In the genomic region with DNA sequence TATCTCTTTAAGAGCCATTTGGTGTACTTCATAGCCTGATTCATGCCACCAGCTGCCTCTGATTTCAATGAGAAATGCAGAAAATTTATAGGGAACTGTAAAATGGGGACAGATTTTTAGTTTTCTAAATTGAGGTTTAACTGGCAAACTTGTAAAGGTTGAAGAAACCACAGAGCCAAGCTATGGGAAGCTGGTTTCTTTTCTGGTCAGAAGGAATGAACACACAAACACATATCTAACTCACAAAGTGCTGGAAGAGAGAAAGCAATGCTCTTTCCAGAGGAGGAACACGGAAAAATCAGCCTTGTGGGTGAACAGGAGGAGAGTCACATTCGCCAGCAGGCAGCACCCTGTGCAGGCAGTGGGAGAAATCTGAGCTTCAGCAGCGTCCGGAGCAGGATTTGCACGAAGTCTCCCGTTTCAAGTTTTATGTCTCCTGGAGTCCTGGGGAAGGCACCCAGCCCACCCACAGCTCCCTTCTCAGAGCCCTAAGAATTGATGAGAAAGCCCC, we compare ENCODE assay signal across 1 cellular context.
TF ChIP-seq lines count a peak whose summit lies in the region.

No MANE protein-coding gene starts in this region.

TF ChIP-seq in HepG2, 621 proteins besides CTCF, POLR2A, EP300 and RAD21 (continued from another document):
- TF ChIP-seq, protein P1, sequence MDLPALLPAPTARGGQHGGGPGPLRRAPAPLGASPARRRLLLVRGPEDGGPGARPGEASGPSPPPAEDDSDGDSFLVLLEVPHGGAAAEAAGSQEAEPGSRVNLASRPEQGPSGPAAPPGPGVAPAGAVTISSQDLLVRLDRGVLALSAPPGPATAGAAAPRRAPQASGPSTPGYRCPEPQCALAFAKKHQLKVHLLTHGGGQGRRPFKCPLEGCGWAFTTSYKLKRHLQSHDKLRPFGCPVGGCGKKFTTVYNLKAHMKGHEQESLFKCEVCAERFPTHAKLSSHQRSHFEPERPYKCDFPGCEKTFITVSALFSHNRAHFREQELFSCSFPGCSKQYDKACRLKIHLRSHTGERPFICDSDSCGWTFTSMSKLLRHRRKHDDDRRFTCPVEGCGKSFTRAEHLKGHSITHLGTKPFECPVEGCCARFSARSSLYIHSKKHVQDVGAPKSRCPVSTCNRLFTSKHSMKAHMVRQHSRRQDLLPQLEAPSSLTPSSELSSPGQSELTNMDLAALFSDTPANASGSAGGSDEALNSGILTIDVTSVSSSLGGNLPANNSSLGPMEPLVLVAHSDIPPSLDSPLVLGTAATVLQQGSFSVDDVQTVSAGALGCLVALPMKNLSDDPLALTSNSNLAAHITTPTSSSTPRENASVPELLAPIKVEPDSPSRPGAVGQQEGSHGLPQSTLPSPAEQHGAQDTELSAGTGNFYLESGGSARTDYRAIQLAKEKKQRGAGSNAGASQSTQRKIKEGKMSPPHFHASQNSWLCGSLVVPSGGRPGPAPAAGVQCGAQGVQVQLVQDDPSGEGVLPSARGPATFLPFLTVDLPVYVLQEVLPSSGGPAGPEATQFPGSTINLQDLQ (CRISPR knock-in tag; IDR thresholded peaks at IDR 0.05): no peak
- TF ChIP-seq ZBTB46 (CRISPR knock-in tag; IDR thresholded peaks at IDR 0.05; ENCODE audit: borderline replicate concordance): no peak
- 0 out of 2 replicates have a peak, but pooled peaks have one; percentile 16 for TF ChIP-seq ZNF772 (CRISPR knock-in tag; IDR thresholded peaks at IDR 0.05)
- no peak for TF ChIP-seq HNF4A (CRISPR knock-in tag; IDR thresholded peaks at IDR 0.05)
- TF ChIP-seq U2AF1 (optimal IDR thresholded peaks at IDR 0.05; ENCODE audit: low read depth, low read length): no peak
- no peak for TF ChIP-seq MAZ (IDR thresholded peaks at IDR 0.05; ENCODE audit: borderline replicate concordance, low read depth, low read length)
- no peak for TF ChIP-seq MAZ (CRISPR knock-in tag; IDR thresholded peaks at IDR 0.05; ENCODE audit: low read depth)
- TF ChIP-seq STAG1 (CRISPR knock-in tag; IDR thresholded peaks at IDR 0.05): no peak
- TF ChIP-seq, protein P2, sequence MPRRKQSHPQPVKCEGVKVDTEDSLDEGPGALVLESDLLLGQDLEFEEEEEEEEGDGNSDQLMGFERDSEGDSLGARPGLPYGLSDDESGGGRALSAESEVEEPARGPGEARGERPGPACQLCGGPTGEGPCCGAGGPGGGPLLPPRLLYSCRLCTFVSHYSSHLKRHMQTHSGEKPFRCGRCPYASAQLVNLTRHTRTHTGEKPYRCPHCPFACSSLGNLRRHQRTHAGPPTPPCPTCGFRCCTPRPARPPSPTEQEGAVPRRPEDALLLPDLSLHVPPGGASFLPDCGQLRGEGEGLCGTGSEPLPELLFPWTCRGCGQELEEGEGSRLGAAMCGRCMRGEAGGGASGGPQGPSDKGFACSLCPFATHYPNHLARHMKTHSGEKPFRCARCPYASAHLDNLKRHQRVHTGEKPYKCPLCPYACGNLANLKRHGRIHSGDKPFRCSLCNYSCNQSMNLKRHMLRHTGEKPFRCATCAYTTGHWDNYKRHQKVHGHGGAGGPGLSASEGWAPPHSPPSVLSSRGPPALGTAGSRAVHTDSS (CRISPR knock-in tag; conservative IDR thresholded peaks at IDR 0.05): no peak
- no peak for TF ChIP-seq ZNF547 (CRISPR knock-in tag; IDR thresholded peaks at IDR 0.05)
- 0 out of 4 replicates have a peak, but pooled peaks of 1 of the 2 experiments have one; percentile 2 for TF ChIP-seq HMGXB4 (CRISPR knock-in tag; IDR thresholded peaks at IDR 0.05; ENCODE audit: borderline replicate concordance in 1 of 2, low read depth in 1 of 2)
- no peak for TF ChIP-seq SALL2 (CRISPR knock-in tag; IDR thresholded peaks at IDR 0.05)
- no peak for TF ChIP-seq FOXO1 (CRISPR knock-in tag; IDR thresholded peaks at IDR 0.05)
- TF ChIP-seq, protein P3, sequence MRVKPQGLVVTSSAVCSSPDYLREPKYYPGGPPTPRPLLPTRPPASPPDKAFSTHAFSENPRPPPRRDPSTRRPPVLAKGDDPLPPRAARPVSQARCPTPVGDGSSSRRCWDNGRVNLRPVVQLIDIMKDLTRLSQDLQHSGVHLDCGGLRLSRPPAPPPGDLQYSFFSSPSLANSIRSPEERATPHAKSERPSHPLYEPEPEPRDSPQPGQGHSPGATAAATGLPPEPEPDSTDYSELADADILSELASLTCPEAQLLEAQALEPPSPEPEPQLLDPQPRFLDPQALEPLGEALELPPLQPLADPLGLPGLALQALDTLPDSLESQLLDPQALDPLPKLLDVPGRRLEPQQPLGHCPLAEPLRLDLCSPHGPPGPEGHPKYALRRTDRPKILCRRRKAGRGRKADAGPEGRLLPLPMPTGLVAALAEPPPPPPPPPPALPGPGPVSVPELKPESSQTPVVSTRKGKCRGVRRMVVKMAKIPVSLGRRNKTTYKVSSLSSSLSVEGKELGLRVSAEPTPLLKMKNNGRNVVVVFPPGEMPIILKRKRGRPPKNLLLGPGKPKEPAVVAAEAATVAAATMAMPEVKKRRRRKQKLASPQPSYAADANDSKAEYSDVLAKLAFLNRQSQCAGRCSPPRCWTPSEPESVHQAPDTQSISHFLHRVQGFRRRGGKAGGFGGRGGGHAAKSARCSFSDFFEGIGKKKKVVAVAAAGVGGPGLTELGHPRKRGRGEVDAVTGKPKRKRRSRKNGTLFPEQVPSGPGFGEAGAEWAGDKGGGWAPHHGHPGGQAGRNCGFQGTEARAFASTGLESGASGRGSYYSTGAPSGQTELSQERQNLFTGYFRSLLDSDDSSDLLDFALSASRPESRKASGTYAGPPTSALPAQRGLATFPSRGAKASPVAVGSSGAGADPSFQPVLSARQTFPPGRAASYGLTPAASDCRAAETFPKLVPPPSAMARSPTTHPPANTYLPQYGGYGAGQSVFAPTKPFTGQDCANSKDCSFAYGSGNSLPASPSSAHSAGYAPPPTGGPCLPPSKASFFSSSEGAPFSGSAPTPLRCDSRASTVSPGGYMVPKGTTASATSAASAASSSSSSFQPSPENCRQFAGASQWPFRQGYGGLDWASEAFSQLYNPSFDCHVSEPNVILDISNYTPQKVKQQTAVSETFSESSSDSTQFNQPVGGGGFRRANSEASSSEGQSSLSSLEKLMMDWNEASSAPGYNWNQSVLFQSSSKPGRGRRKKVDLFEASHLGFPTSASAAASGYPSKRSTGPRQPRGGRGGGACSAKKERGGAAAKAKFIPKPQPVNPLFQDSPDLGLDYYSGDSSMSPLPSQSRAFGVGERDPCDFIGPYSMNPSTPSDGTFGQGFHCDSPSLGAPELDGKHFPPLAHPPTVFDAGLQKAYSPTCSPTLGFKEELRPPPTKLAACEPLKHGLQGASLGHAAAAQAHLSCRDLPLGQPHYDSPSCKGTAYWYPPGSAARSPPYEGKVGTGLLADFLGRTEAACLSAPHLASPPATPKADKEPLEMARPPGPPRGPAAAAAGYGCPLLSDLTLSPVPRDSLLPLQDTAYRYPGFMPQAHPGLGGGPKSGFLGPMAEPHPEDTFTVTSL (CRISPR knock-in tag; IDR thresholded peaks at IDR 0.05; ENCODE audit: borderline replicate concordance): no peak
- TF ChIP-seq RFXAP (CRISPR knock-in tag; IDR thresholded peaks at IDR 0.05; ENCODE audit: borderline replicate concordance): no peak
- TF ChIP-seq CREB1 (IDR thresholded peaks at IDR 0.05): no peak
- no peak for TF ChIP-seq CREB1 (CRISPR knock-in tag; IDR thresholded peaks at IDR 0.05)
- no peak for TF ChIP-seq ATM (IDR thresholded peaks at IDR 0.05; ENCODE audit: borderline replicate concordance)
- TF ChIP-seq SIN3A (IDR thresholded peaks at IDR 0.05; ENCODE audit: borderline replicate concordance, low read depth, low read length): no peak
- TF ChIP-seq MAX (IDR thresholded peaks at IDR 0.05): peak; percentile 13; the same call in 1 of the 2 replicates
- no peak for TF ChIP-seq FOXJ3 (CRISPR knock-in tag; IDR thresholded peaks at IDR 0.05; ENCODE audit: borderline replicate concordance)
- TF ChIP-seq ESRRA (CRISPR knock-in tag; IDR thresholded peaks at IDR 0.05; ENCODE audit: low read depth): no peak
- TF ChIP-seq RARG (CRISPR knock-in tag; IDR thresholded peaks at IDR 0.05; ENCODE audit: low read depth): no peak
- peak; percentile 41; the same call in 1 of the 2 replicates for TF ChIP-seq ZNF274 (CRISPR knock-in tag; IDR thresholded peaks at IDR 0.05)
- no peak for TF ChIP-seq ZBTB42 (CRISPR knock-in tag; IDR thresholded peaks at IDR 0.05)
- TF ChIP-seq BCL3 (CRISPR knock-in tag; IDR thresholded peaks at IDR 0.05): no peak
- TF ChIP-seq TMF1 (CRISPR knock-in tag; IDR thresholded peaks at IDR 0.05; ENCODE audit: low read depth): no peak
- no peak for TF ChIP-seq ZNF749 (CRISPR knock-in tag; IDR thresholded peaks at IDR 0.05; ENCODE audit: borderline replicate concordance)
- 0 out of 2 replicates have a peak, but pooled peaks have one; percentile 35 for TF ChIP-seq YEATS2 (CRISPR knock-in tag; IDR thresholded peaks at IDR 0.05; ENCODE audit: borderline replicate concordance)
- TF ChIP-seq TAF1 (CRISPR knock-in tag; IDR thresholded peaks at IDR 0.05): no peak
- TF ChIP-seq RCOR2 (CRISPR knock-in tag; IDR thresholded peaks at IDR 0.05): no peak
- no peak for TF ChIP-seq ZKSCAN1 (IDR thresholded peaks at IDR 0.05; ENCODE audit: low read length)
- TF ChIP-seq ZNF205 (CRISPR knock-in tag; IDR thresholded peaks at IDR 0.05): no peak
